Comparison of ENCODE assay signal across 20 cellular contexts in the genomic region with DNA sequence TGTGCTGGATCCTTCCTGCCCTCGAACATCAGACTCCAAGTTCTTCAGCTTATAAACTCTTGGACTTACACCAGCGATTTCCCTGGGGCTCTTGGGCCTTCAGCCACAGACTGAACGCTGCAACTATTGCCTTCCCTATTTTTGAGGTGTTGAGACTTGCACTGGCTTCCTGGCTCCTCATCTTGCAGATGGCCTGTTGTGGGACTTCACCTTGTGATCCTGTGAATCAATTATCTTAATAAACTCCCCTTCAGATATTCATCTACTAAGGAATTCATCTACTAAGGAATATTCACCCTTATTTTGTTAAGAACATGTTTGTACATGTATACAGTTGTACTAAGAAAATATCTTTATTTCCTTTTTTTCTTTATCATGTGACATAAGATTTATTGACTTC.
"Had no signal": no experiment of that assay in that cellular context is flagged by ENCODE, and none has a peak within 500 bp of the region (broad histone marks: within the 10 kb centered on the region; RNA-seq: fewer than 3 reads in every experiment).

No MANE protein-coding gene starts in this region.

- ATAC-seq: Panc1, Right ventricle myocardium inferior, SK-N-SH treated with all-trans-retinoic acid at 6 μM for 48 hours had no signal

- H3K4me3 ChIP-seq: SJCRH30 had no signal

- H3K36me3 ChIP-seq: SJCRH30 had no signal

- H3K27ac ChIP-seq: RWPE1, SJCRH30 had no signal

- H3K9me3 ChIP-seq: SJCRH30 had no signal

- DNase-seq: Karpas-422, KG1, MM.1S, NCI-H1092 treated with DMSO at 0.1 percent for 48 hours, NCI-H1436, NCI-H187, NCI-H2029, NCI-H2081 treated with DMSO at 0.1 percent for 48 hours, NCI-H2171, NCI-H226, NCI-H510A, NCI-H524 treated with DMSO at 0.1 percent for 48 hours, NCI-H774, PC-3, SHP77 treated with DMSO at 0.1 percent for 48 hours, SJCRH30 had no signal

- H3K27me3 ChIP-seq: SJCRH30 had no signal

- H3K4me1 ChIP-seq: SJCRH30 had no signal
